ENCODE assay signal across 8 cellular contexts in genomic region chr1:33080373-33080772, GRCh38. TPM values are rescaled to one million over a fixed set of nuclear protein-coding genes. Genes with fewer than 3 reads are reported as not detected.
DNase-seq lines count a peak whose midpoint lies in the region; ATAC-seq and TF ChIP-seq lines count a peak whose summit lies in the region.

No MANE protein-coding gene starts in this region.

- H3K9ac ChIP-seq in mucosa of rectum (ENCODE audit: low read depth in 1 of 2, low read length in 2 of 2), result peak overlapping the region; percentile 54 to 78

- no peak for ATAC-seq in left cardiac atrium
- ATAC-seq in GM21619 (IDR thresholded peaks at IDR 0.05; ENCODE audit: unreplicated experiment), result no peak

- H3K27me3 ChIP-seq in right atrium auricular region (no peaks in the 10 kb centered on the region), breast epithelium (no peaks in the 10 kb centered on the region), mucosa of rectum (ENCODE audit: control insufficient read depth in 2 of 2, insufficient read depth in 2 of 2, low read length in 2 of 2) (peaks cover 0 to 2% of the 10 kb centered on the region in 2 donors), vagina (no peaks in the 10 kb centered on the region)

- H3K4me1 ChIP-seq in right atrium auricular region (peaks cover 0 to 19% of the 10 kb centered on the region in 2 donors), breast epithelium (peaks cover 0 to 4% of the 10 kb centered on the region in 2 donors), mucosa of rectum (ENCODE audit: control insufficient read depth in 2 of 2, insufficient read depth in 2 of 2, low read length in 2 of 2) (peaks cover 2 to 14% of the 10 kb centered on the region in 2 donors), vagina (peaks cover 21% of the 10 kb centered on the region)

- no peaks in the 10 kb centered on the region for H3K9me3 ChIP-seq in right atrium auricular region
- H3K9me3 ChIP-seq in breast epithelium, result no peaks in the 10 kb centered on the region
- no peaks in the 10 kb centered on the region for H3K9me3 ChIP-seq in mucosa of rectum (ENCODE audit: control insufficient read depth in 2 of 2, low read length in 2 of 2)
- no peaks in the 10 kb centered on the region for H3K9me3 ChIP-seq in vagina

- TF ChIP-seq POLR2A in breast epithelium (IDR thresholded peaks at IDR 0.05) (no peak), vagina (IDR thresholded peaks at IDR 0.05) (no peak)

- TF ChIP-seq CTCF in right atrium auricular region (IDR thresholded peaks at IDR 0.05), result no peak
- TF ChIP-seq CTCF in breast epithelium (IDR thresholded peaks at IDR 0.05), result no peak
- TF ChIP-seq CTCF in vagina (IDR thresholded peaks at IDR 0.05), result no peak

- intact Hi-C loops in left cardiac atrium (cut with DNase I), result loop anchor here (5.0 to 10.0 kb wide), 3 partner anchors 146 to 206 kb away; partner anchors contain the start of gene FNDC5 (in 1 of the 2)
- intact Hi-C loops in breast epithelium (cut with DNase I; ENCODE audit: low total_unique reads), result no loop called here
- intact Hi-C loops in vagina (cut with DNase I), result loop anchor here (5.0 kb wide), 1 partner anchor 148 kb away; no protein-coding TSS in a partner anchor

- H3K27ac ChIP-seq in right atrium auricular region (no peak overlapping the region), breast epithelium (peak overlapping the region; percentile 70 to 71), mucosa of rectum (ENCODE audit: low read depth in 2 of 2, low read length in 2 of 2) (no peak overlapping the region), vagina (peak overlapping the region; percentile 53)

- DNase-seq in right atrium auricular region (ENCODE audit: low spot score) (no peak), left cardiac atrium (no peak), breast epithelium (ENCODE audit: low spot score in 2 of 2) (no peak), vagina (ENCODE audit: extremely low spot score in 2 of 2) (no peak), iPS-NIHi11 (ENCODE audit: low spot score) (no peak), NCI-H748 (lab: John Stamatoyannopoulos, UW; ENCODE audit: unreplicated experiment) (no peak)

- H3K4me3 ChIP-seq in right atrium auricular region (peak overlapping the region; percentile 55 to 64), breast epithelium (peak overlapping the region; percentile 67 to 92 (median 80)), mucosa of rectum (ENCODE audit: low read length in 2 of 2) (peak overlapping the region; percentile 92 to 93), vagina (peak overlapping the region; percentile 63 to 66)

- H3K36me3 ChIP-seq in right atrium auricular region (no peaks in the 10 kb centered on the region), breast epithelium (no peaks in the 10 kb centered on the region), mucosa of rectum (ENCODE audit: control insufficient read depth in 2 of 2, insufficient read depth in 2 of 2, low read length in 2 of 2) (no peaks in the 10 kb centered on the region), vagina (no peaks in the 10 kb centered on the region)

RNA-seq across cellular contexts. Expression of gene AZIN2, which starts 0.6 kb away (rescaled TPM):
- total RNA-seq in right atrium auricular region (1 to 10 TPM; 1.9 to 3.3 TPM), left cardiac atrium (1 to 10 TPM; 1.8 to 2.6 TPM), breast epithelium (10 to 100 TPM in 1 of 3 donors, 1 to 10 TPM in 2; 1.9 to 11.8 (median 7.9) TPM), vagina (7.9 TPM)

RNA-seq across cellular contexts. Expression of gene AK2, which starts 43.7 kb away (rescaled TPM):
- 100 to 1,000 TPM; 120 to 162 TPM for total RNA-seq in right atrium auricular region
- total RNA-seq in left cardiac atrium, result 100 to 1,000 TPM; 121 to 142 TPM
- 100 to 1,000 TPM; 124 to 483 (median 280) TPM for total RNA-seq in breast epithelium
- 118 TPM for total RNA-seq in vagina

Comparison
In these comparisons a context has a peak if more than half of its experiments do, and no peak if none do; other contexts are left out.
1. H3K27ac ChIP-seq: peak in breast epithelium (2 of 2) and vagina (single experiment); none in right atrium auricular region (0 of 2) and mucosa of rectum (0 of 2).
2. Peak in every context shown above with its lines, with median percentiles within 50 percentile points of each other: H3K4me3 ChIP-seq.